ENCODE assay signal across 17 cellular contexts in genomic region chr10:8006274-8006999, GRCh38. TPM values are rescaled to one million over a fixed set of nuclear protein-coding genes. Genes with fewer than 3 reads are reported as not detected.
DNase-seq lines count a peak whose midpoint lies in the region; ATAC-seq lines count a peak whose summit lies in the region.
"Had no signal": no experiment of that assay in that cellular context is flagged by ENCODE, and none has a peak within 500 bp of the region (broad histone marks: within the 10 kb centered on the region; RNA-seq: fewer than 3 reads in every experiment).

No MANE protein-coding gene starts in this region.

- peaks cover 27% of the 10 kb centered on the region for H3K36me3 Mint-ChIP-seq in activated CD8-positive, alpha-beta T cell treated with anti-CD3 and anti-CD28 coated beads, Interleukin-2, amount 10 ng/mL, durations not matched to agents 7 days and 5 days (ENCODE audit: low read depth)

- peaks cover 16% of the 10 kb centered on the region for H3K9me3 Mint-ChIP-seq in activated CD8-positive, alpha-beta T cell treated with anti-CD3 and anti-CD28 coated beads, Interleukin-2, amount 10 ng/mL, durations not matched to agents 7 days and 5 days (ENCODE audit: insufficient read depth)
- H3K9me3 Mint-ChIP-seq: natural killer cell treated with Interleukin-12 subunit alpha and Interleukin-12 subunit beta and Interleukin-15 and Interleukin-18, amount 100 ng/mL, for 72 hours had no signal

- DNase-seq in SIG-M5 treated with dmso at 0.1 percent for 504 hours (lab: John Stamatoyannopoulos, UW; ENCODE audit: unreplicated experiment) (peak; percentile 63), left cardiac atrium (no peak)
- DNase-seq in stimulated activated CD4-positive, alpha-beta T cell treated with anti-CD3 and anti-CD28 coated beads, Interleukin-2, amount 100 ng/mL, for 48 hours: no peak
- no peak for DNase-seq in activated CD8-positive, alpha-beta T cell treated with anti-CD3 and anti-CD28 coated beads, Interleukin-2, amount 10 ng/mL, durations not matched to agents 7 days and 5 days
- DNase-seq: activated CD4-positive, alpha-beta T cell treated with anti-CD3 and anti-CD28 coated beads for 36 hours; activated naive CD4-positive, alpha-beta T cell treated with anti-CD3 and anti-CD28 coated beads, Interleukin-2, amount 50 U/mL, for 16 hours; activated T-cell treated with anti-CD3 and anti-CD28 coated beads for 4 hours; AML-193; immature natural killer cell; NCI-H2227 treated with DMSO at 0.1 percent for 48 hours; stomach had no signal

- CTCF ChIA-PET in activated CD8-positive, alpha-beta T cell treated with anti-CD3 and anti-CD28 coated beads, Interleukin-2, amount 10 ng/mL, durations not matched to agents 7 days and 5 days (lab: Charles Lee): no interaction called here

- no peaks in the 10 kb centered on the region for H3K4me1 Mint-ChIP-seq in activated CD8-positive, alpha-beta T cell treated with anti-CD3 and anti-CD28 coated beads, Interleukin-2, amount 10 ng/mL, durations not matched to agents 7 days and 5 days (ENCODE audit: low read depth)
- H3K4me1 Mint-ChIP-seq: activated CD4-positive, alpha-beta T cell treated with anti-CD3 and anti-CD28 coated beads for 36 hours; immature natural killer cell had no signal

- POLR2A ChIA-PET in activated CD8-positive, alpha-beta T cell treated with anti-CD3 and anti-CD28 coated beads, Interleukin-2, amount 10 ng/mL, durations not matched to agents 7 days and 5 days (lab: Charles Lee): no interaction called here

- no peak overlapping the region for H3K4me3 Mint-ChIP-seq in activated CD8-positive, alpha-beta T cell treated with anti-CD3 and anti-CD28 coated beads, Interleukin-2, amount 10 ng/mL, durations not matched to agents 7 days and 5 days
- H3K4me3 Mint-ChIP-seq: activated CD4-positive, alpha-beta T cell treated with anti-CD3 and anti-CD28 coated beads for 36 hours; immature natural killer cell; natural killer cell treated with Interleukin-12 subunit alpha and Interleukin-12 subunit beta and Interleukin-15 and Interleukin-18, amount 100 ng/mL, for 72 hours had no signal

- no peaks in the 10 kb centered on the region for H3K27me3 Mint-ChIP-seq in activated CD8-positive, alpha-beta T cell treated with anti-CD3 and anti-CD28 coated beads, Interleukin-2, amount 10 ng/mL, durations not matched to agents 7 days and 5 days (ENCODE audit: low read depth)
- H3K27me3 Mint-ChIP-seq: activated CD4-positive, alpha-beta T cell treated with anti-CD3 and anti-CD28 coated beads for 36 hours; natural killer cell treated with Interleukin-12 subunit alpha and Interleukin-12 subunit beta and Interleukin-15 and Interleukin-18, amount 100 ng/mL, for 72 hours had no signal

- intact Hi-C loops in left cardiac atrium (cut with DNase I): no loop called here

- ATAC-seq in GM18511 (IDR thresholded peaks at IDR 0.05; ENCODE audit: unreplicated experiment) (peak; percentile 85), GM21576 (IDR thresholded peaks at IDR 0.05; ENCODE audit: unreplicated experiment) (peak; percentile 50), HG03432 (IDR thresholded peaks at IDR 0.05; ENCODE audit: unreplicated experiment) (peak; percentile 79), left cardiac atrium (no peak), GM21526 (IDR thresholded peaks at IDR 0.05; ENCODE audit: low FRiP score, unreplicated experiment) (no peak)
- no peak for ATAC-seq in activated CD8-positive, alpha-beta T cell treated with anti-CD3 and anti-CD28 coated beads, Interleukin-2, amount 10 ng/mL, durations not matched to agents 7 days and 5 days
- ATAC-seq: activated CD4-positive, alpha-beta T cell treated with anti-CD3 and anti-CD28 coated beads for 36 hours; natural killer cell treated with Interleukin-12 subunit alpha and Interleukin-12 subunit beta and Interleukin-15 and Interleukin-18, amount 100 ng/mL, for 72 hours had no signal

- no peak overlapping the region for H3K27ac Mint-ChIP-seq in activated CD8-positive, alpha-beta T cell treated with anti-CD3 and anti-CD28 coated beads, Interleukin-2, amount 10 ng/mL, durations not matched to agents 7 days and 5 days
- H3K27ac Mint-ChIP-seq: activated CD4-positive, alpha-beta T cell treated with anti-CD3 and anti-CD28 coated beads for 36 hours; natural killer cell treated with Interleukin-12 subunit alpha and Interleukin-12 subunit beta and Interleukin-15 and Interleukin-18, amount 100 ng/mL, for 72 hours had no signal

RNA-seq across cellular contexts. Expression of gene GATA3, which starts 48.1 kb away (rescaled TPM):
- 10 to 100 TPM; 42.5 to 44.9 TPM for total RNA-seq in activated CD8-positive, alpha-beta T cell treated with anti-CD3 and anti-CD28 coated beads, Interleukin-2, amount 10 ng/mL, durations not matched to agents 7 days and 5 days
- 1 to 10 TPM; 1.9 to 2.1 TPM for total RNA-seq in left cardiac atrium
- total RNA-seq: SK-MEL-5 had no signal

Comparison
In these comparisons a context has a peak if more than half of its experiments do, and no peak if none do; other contexts are left out.
1. ATAC-seq: peak in GM18511 (single experiment), GM21576 (single experiment) and HG03432 (single experiment); none in activated CD8-positive, alpha-beta T cell treated with anti-CD3 and anti-CD28 coated beads, Interleukin-2, amount 10 ng/mL, durations not matched to agents 7 days and 5 days (single experiment), left cardiac atrium (0 of 2) and GM21526 (single experiment).
2. RNA of gene GATA3, which starts 48.1 kb away (total RNA-seq): 42.5 to 44.9 TPM in activated CD8-positive, alpha-beta T cell treated with anti-CD3 and anti-CD28 coated beads, Interleukin-2, amount 10 ng/mL, durations not matched to agents 7 days and 5 days; 1.9 to 2.1 TPM in left cardiac atrium; every median in the first group is over 10 times any median in the second.